Comparison of ENCODE assay signal across 25 cellular contexts in the genomic region with DNA sequence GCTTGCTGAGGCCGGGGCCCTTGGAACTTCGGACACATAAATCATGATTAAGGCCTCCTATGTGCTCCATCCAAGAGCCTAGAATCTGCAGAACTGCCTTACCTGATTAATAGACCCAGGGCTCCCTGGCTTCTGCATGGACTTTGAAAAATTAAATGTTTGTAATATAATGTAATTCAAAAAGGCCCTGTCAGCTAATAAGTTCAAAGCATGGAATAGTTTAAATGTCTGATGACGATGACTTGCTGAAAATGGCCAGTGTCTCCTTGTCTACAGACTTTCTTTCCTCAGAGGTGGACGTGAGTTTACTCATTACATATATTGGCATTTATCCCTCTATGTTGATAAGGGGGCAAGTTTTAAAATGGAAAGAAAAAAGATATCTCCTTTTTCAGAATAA.
"Had no signal": no experiment of that assay in that cellular context is flagged by ENCODE, and none has a peak within 500 bp of the region (broad histone marks: within the 10 kb centered on the region; RNA-seq: fewer than 3 reads in every experiment).

No MANE protein-coding gene starts in this region.

- DNase-seq: colonic mucosa; cortex of kidney; effector CD8-positive, alpha-beta T cell; effector memory CD8-positive, alpha-beta T cell; endodermal cell; erythroblast; esophagus squamous epithelium; foreskin fibroblast; foreskin melanocyte; gastrocnemius medialis; glutamatergic neuron; head of caudate nucleus; heart right ventricle; hippocampal formation; left cardiac atrium; left lung; left ventricle myocardium superior; lower lobe of right lung; mesenchymal stem cell; naive thymus-derived CD4-positive, alpha-beta T cell had no signal

- ATAC-seq: effector memory CD8-positive, alpha-beta T cell; esophagus mucosa; gastrocnemius medialis; heart right ventricle; left cardiac atrium; left lung; left ventricle myocardium superior; lower lobe of right lung; naive thymus-derived CD4-positive, alpha-beta T cell had no signal

- H3K36me3 ChIP-seq: colonic mucosa had no signal

- H3K27me3 ChIP-seq: colonic mucosa, esophagus squamous epithelium, gastrocnemius medialis, heart right ventricle, left lung had no signal

- FAIRE-seq: endometrium, islet of Langerhans, keratinocyte had no signal

- H3K4me1 ChIP-seq: colonic mucosa, esophagus squamous epithelium, gastrocnemius medialis, heart right ventricle, left lung, lower lobe of right lung had no signal

- H3K27ac ChIP-seq: colonic mucosa, epithelial cell of prostate, esophagus squamous epithelium, gastrocnemius medialis, heart right ventricle, left lung, lower lobe of right lung had no signal

- H3K9me3 ChIP-seq: colonic mucosa, esophagus squamous epithelium, gastrocnemius medialis, heart right ventricle, left lung, lower lobe of right lung had no signal

- H3K4me3 ChIP-seq: colonic mucosa, esophagus squamous epithelium, gastrocnemius medialis, heart right ventricle, left lung, lower lobe of right lung had no signal
